In genomic region chr1:93716974-93717373, GRCh38 we compare ENCODE assay signal across 9 cellular contexts. TPM values are rescaled to one million over a fixed set of nuclear protein-coding genes. Genes with fewer than 3 reads are reported as not detected.
DNase-seq lines count a peak whose midpoint lies in the region; ATAC-seq lines count a peak whose summit lies in the region.
"Had no signal": no experiment of that assay in that cellular context is flagged by ENCODE, and none has a peak within 500 bp of the region (broad histone marks: within the 10 kb centered on the region; RNA-seq: fewer than 3 reads in every experiment).

No MANE protein-coding gene starts in this region.

- H3K9me3 Mint-ChIP-seq in activated T-cell treated with anti-CD3 and anti-CD28 coated beads, Interleukin-2, amount 50 U/mL, for 4 hours: peaks cover 8% of the 10 kb centered on the region

- no peaks in the 10 kb centered on the region for H3K27me3 ChIP-seq in GM23248 (replicated peaks; ENCODE audit: insufficient read depth)

- peak; percentile 82 for ATAC-seq in activated T-cell treated with anti-CD3 and anti-CD28 coated beads, Interleukin-2, amount 50 U/mL, for 4 hours

- in situ Hi-C loops in GM23248 (cut with MboI): no loop called here

- DNase-seq in GM23248 (peak; percentile 45), activated gamma-delta T cell (lab: John Stamatoyannopoulos, UW) (no peak), GF-D8 (lab: John Stamatoyannopoulos, UW) (no peak), iPS-NIHi7 (ENCODE audit: extremely low spot score) (no peak)
- no peak for DNase-seq in activated T-cell treated with anti-CD3 and anti-CD28 coated beads, Interleukin-2, amount 50 U/mL, for 4 hours
- DNase-seq in stimulated activated CD4-positive, alpha-beta T cell treated with anti-CD3 and anti-CD28 coated beads, Interleukin-12 subunit alpha, Interleukin-12 subunit beta, amount 100 ng/mL, for 4 hours: peak; percentile 11

- H3K36me3 ChIP-seq in GM23248 (ENCODE audit: low read depth): no peaks in the 10 kb centered on the region
- no peaks in the 10 kb centered on the region for H3K36me3 ChIP-seq in KOPT-K1 (ENCODE audit: insufficient read depth, low read length)
- H3K36me3 ChIP-seq: HAP-1, neutrophil had no signal

- no peaks in the 10 kb centered on the region for H4K20me1 ChIP-seq in GM23248 (ENCODE audit: insufficient read depth)

- peaks cover 3% of the 10 kb centered on the region for H3K27me3 Mint-ChIP-seq in activated T-cell treated with anti-CD3 and anti-CD28 coated beads, Interleukin-2, amount 50 U/mL, for 4 hours (ENCODE audit: low read depth)

- H3K9me3 ChIP-seq in GM23248 (ENCODE audit: low read depth) (no peaks in the 10 kb centered on the region), KOPT-K1 (ENCODE audit: insufficient read depth, low read length, poor library complexity, severe bottlenecking) (no peaks in the 10 kb centered on the region)
- H3K9me3 ChIP-seq: HAP-1, neutrophil had no signal

- no peak overlapping the region for H2AFZ ChIP-seq in GM23248

- H3K4me3 ChIP-seq in GM23248: no peak overlapping the region
- H3K4me3 ChIP-seq: HAP-1 had no signal

- H3K4me3 Mint-ChIP-seq in activated T-cell treated with anti-CD3 and anti-CD28 coated beads, Interleukin-2, amount 50 U/mL, for 4 hours: no peak overlapping the region

- no peaks in the 10 kb centered on the region for H3F3A ChIP-seq in GM23248 (ENCODE audit: insufficient read depth)

- H3K4me2 ChIP-seq in GM23248 (ENCODE audit: unreplicated experiment): no peak overlapping the region

- H3K27ac ChIP-seq in GM23248: no peak overlapping the region
- H3K27ac ChIP-seq in KOPT-K1 (ENCODE audit: low read depth, low read length, poor library complexity, severe bottlenecking): peak overlapping the region; percentile 68
- H3K27ac ChIP-seq: neutrophil had no signal

- H3K36me3 Mint-ChIP-seq in activated T-cell treated with anti-CD3 and anti-CD28 coated beads, Interleukin-2, amount 50 U/mL, for 4 hours (ENCODE audit: insufficient read depth): no peaks in the 10 kb centered on the region

- no peaks in the 10 kb centered on the region for H3K79me2 ChIP-seq in GM23248 (ENCODE audit: insufficient read depth)

- H3K9me2 ChIP-seq in GM23248 (ENCODE audit: insufficient read depth): no peaks in the 10 kb centered on the region

- WGBS in GM23248 (ENCODE audit: low coverage in 1 of 2, low lambda C conversion rate in 2 of 2, missing lambda C conversion rate in 2 of 2), 2 experiments: 82 to 100% methylated on average over 2 of the region's 2 CpGs

- H3K9ac ChIP-seq in GM23248: no peak overlapping the region

- H3K4me1 ChIP-seq in GM23248 (ENCODE audit: insufficient read depth): no peaks in the 10 kb centered on the region

- peaks cover 21% of the 10 kb centered on the region for H3K4me1 Mint-ChIP-seq in activated T-cell treated with anti-CD3 and anti-CD28 coated beads, Interleukin-2, amount 50 U/mL, for 4 hours (ENCODE audit: low read depth)

RNA-seq across cellular contexts. Expression of gene BCAR3, which starts 35.3 kb away (rescaled TPM):
- total RNA-seq in GM23248 (2014; rRNA removed; shearing (Covaris generic)): 79.5 and 83.2 TPM in 2 replicates
- 62.2 and 65.1 TPM in 2 replicates for polyA plus RNA-seq in GM23248 (2016; fragmentation: Nextera tagmentation; extraction: Ambion mirVana)
- 1 to 10 TPM in 2 of 3 donors, under 1 TPM in 1; 0.53 to 1.7 (median 1.2) TPM for total RNA-seq in activated T-cell treated with anti-CD3 and anti-CD28 coated beads, Interleukin-2, amount 50 U/mL, for 4 hours

Comparison
In these comparisons a context has a peak if more than half of its experiments do, and no peak if none do; other contexts are left out.
1. DNase-seq: peak in GM23248 (single experiment) and stimulated activated CD4-positive, alpha-beta T cell treated with anti-CD3 and anti-CD28 coated beads, Interleukin-12 subunit alpha, Interleukin-12 subunit beta, amount 100 ng/mL, for 4 hours (single experiment); none in activated T-cell treated with anti-CD3 and anti-CD28 coated beads, Interleukin-2, amount 50 U/mL, for 4 hours (single experiment), activated gamma-delta T cell (single experiment), GF-D8 (single experiment) and iPS-NIHi7 (single experiment).
2. RNA of gene BCAR3, which starts 35.3 kb away (total RNA-seq): 79.5 to 83.2 TPM in GM23248; 0.53 to 1.7 TPM in activated T-cell treated with anti-CD3 and anti-CD28 coated beads, Interleukin-2, amount 50 U/mL, for 4 hours; every median in the first group is over 10 times any median in the second.